ENCODE assay signal across 23 cellular contexts in the genomic region with DNA sequence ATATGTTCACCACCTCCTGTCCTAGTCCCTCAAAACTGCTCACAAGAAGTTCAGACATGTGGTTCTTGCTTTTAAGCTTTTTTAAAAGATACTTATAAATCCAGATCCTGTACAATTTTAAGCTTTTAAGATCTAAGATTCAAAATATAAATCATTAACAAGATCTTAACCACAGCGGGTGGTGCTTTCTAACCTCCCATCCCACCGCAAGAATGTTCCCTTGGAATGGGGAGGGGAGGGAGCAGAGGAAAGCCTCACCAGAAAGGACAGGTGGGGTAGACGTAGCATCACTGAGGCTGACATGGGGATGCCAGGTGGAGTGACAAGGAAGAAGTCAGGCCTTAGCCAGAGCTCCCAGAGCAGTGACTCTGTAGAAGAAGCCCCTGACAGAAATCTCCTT.
"Had no signal": no experiment of that assay in that cellular context is flagged by ENCODE, and none has a peak within 500 bp of the region (broad histone marks: within the 10 kb centered on the region; RNA-seq: fewer than 3 reads in every experiment).

No MANE protein-coding gene starts in this region.

- DNase-seq: colonic mucosa; effector CD8-positive, alpha-beta T cell; endodermal cell; foreskin fibroblast; gastrocnemius medialis; heart left ventricle; kidney; left ventricle myocardium superior; lower lobe of right lung; natural killer cell; occipital lobe; ovary; right lobe of liver; stimulated activated CD4-positive, alpha-beta T cell treated with anti-CD3 and anti-CD28 coated beads, Interleukin-12 subunit alpha, Interleukin-12 subunit beta, amount 100 ng/mL, for 4 hours; stimulated activated CD4-positive, alpha-beta T cell treated with anti-CD3 and anti-CD28 coated beads, Interleukin-1b, Interleukin-23, amount 100 ng/mL, for 48 hours; stimulated activated CD4-positive, alpha-beta T cell treated with anti-CD3 and anti-CD28 coated beads, Interleukin-4, amount 100 ng/mL, for 1 hour; stimulated activated CD8-positive, alpha-beta memory T cell treated with anti-CD3 and anti-CD28 coated beads, Interleukin-4, amount 100 ng/mL, for 48 hours; stimulated activated naive CD4-positive, alpha-beta T cell; stimulated activated naive CD8-positive, alpha-beta T cell treated with anti-CD3 and anti-CD28 coated beads, Interleukin-15, amount 100 ng/mL, for 72 hours; transverse colon; upper lobe of right lung; uterus had no signal

- ATAC-seq: esophagus mucosa; gastrocnemius medialis; heart left ventricle; left ventricle myocardium superior; lower lobe of right lung; natural killer cell; right lobe of liver; stimulated activated naive CD8-positive, alpha-beta T cell treated with anti-CD3 and anti-CD28 coated beads, Interleukin-15, amount 100 ng/mL, for 72 hours; upper lobe of right lung had no signal
